In genomic region chr20:47379433-47380150, GRCh38 we compare ENCODE assay signal across 1 cellular context.
TF ChIP-seq lines count a peak whose summit lies in the region.

No MANE protein-coding gene starts in this region.

TF ChIP-seq in K562, 482 proteins besides CTCF, POLR2A, EP300 and RAD21 (continued from another document and continues in another):
- TF ChIP-seq ZNF583 (CRISPR knock-in tag; IDR thresholded peaks at IDR 0.05) (no peak), ZBTB7A (IDR thresholded peaks at IDR 0.05; ENCODE audit: borderline replicate concordance, control insufficient read depth, low read depth, low read length) (no peak), CTBP1 (IDR thresholded peaks at IDR 0.05; ENCODE audit: borderline replicate concordance) (peak; percentile 88), NR3C1 (CRISPR knock-in tag; IDR thresholded peaks at IDR 0.05) (no peak), NBN (IDR thresholded peaks at IDR 0.05; ENCODE audit: low read depth) (no peak), CBFA2T2 (conservative IDR thresholded peaks at IDR 0.05) (0 out of 2 replicates have a peak, but pooled peaks have one; percentile 24), FOSL1 (tag; conservative IDR thresholded peaks at IDR 0.05) (peak; percentile 77), MNT (conservative IDR thresholded peaks at IDR 0.05) (no peak), TEAD4 (IDR thresholded peaks at IDR 0.05; ENCODE audit: low read length) (peak; percentile 53; the same call in 1 of the 2 replicates), TEAD4 (CRISPR knock-in tag; IDR thresholded peaks at IDR 0.05; ENCODE audit: borderline replicate concordance) (no peak), POLR3G (IDR thresholded peaks at IDR 0.05; ENCODE audit: extremely low read depth, insufficient read length, insufficient replicate concordance) (no peak), TCF7L2 (IDR thresholded peaks at IDR 0.05; ENCODE audit: low read depth, low read length) (no peak), NR4A1 (CRISPR knock-in tag; IDR thresholded peaks at IDR 0.05) (no peak), NR4A1 (tag; IDR thresholded peaks at IDR 0.05) (no peak), RCOR1 (IDR thresholded peaks at IDR 0.05; ENCODE audit: borderline replicate concordance in 1 of 2, low read depth in 2 of 2, low read length in 2 of 2) (peak in 1 of 2 experiments; percentile 79; a peak in 1 of 4 replicates), MITF (IDR thresholded peaks at IDR 0.05) (no peak), ZBTB43 (CRISPR knock-in tag; IDR thresholded peaks at IDR 0.05) (no peak), FOXJ2 (tag; IDR thresholded peaks at IDR 0.05) (no peak), JUN (IDR thresholded peaks at IDR 0.05; ENCODE audit: borderline replicate concordance, low read depth, low read length) (peak; percentile 90), JUN (CRISPR knock-in tag; IDR thresholded peaks at IDR 0.05; ENCODE audit: borderline replicate concordance) (no peak), HMGXB4 (CRISPR knock-in tag; IDR thresholded peaks at IDR 0.05) (no peak), HMG20A (CRISPR knock-in tag; conservative IDR thresholded peaks at IDR 0.05) (no peak), HES1 (IDR thresholded peaks at IDR 0.05; ENCODE audit: low read depth) (no peak), ESRRA (IDR thresholded peaks at IDR 0.05; ENCODE audit: borderline replicate concordance, low read depth) (no peak), TOE1 (IDR thresholded peaks at IDR 0.05; ENCODE audit: borderline replicate concordance) (no peak), TOE1 (CRISPR knock-in tag; IDR thresholded peaks at IDR 0.05; ENCODE audit: borderline replicate concordance, low read depth) (no peak), ZBTB1 (CRISPR knock-in tag; IDR thresholded peaks at IDR 0.05; ENCODE audit: borderline replicate concordance, low read depth) (no peak), KHSRP (IDR thresholded peaks at IDR 0.05) (no peak), ZFP1 (CRISPR knock-in tag; IDR thresholded peaks at IDR 0.05) (no peak), ELK1 (CRISPR knock-in tag; IDR thresholded peaks at IDR 0.05) (no peak), MLLT1 (IDR thresholded peaks at IDR 0.05) (no peak), REST (CRISPR knock-in tag; IDR thresholded peaks at IDR 0.05; ENCODE audit: low read depth) (no peak), ZNF561 (CRISPR knock-in tag; conservative IDR thresholded peaks at IDR 0.05) (no peak), ZNF12 (CRISPR knock-in tag; IDR thresholded peaks at IDR 0.05) (no peak), MTF1 (CRISPR knock-in tag; IDR thresholded peaks at IDR 0.05; ENCODE audit: borderline replicate concordance) (no peak), E2F4 (CRISPR knock-in tag; IDR thresholded peaks at IDR 0.05; ENCODE audit: low read depth) (no peak), ZNF3 (CRISPR knock-in tag; IDR thresholded peaks at IDR 0.05) (no peak), ZZZ3 (IDR thresholded peaks at IDR 0.05) (no peak), CREB5 (CRISPR knock-in tag; IDR thresholded peaks at IDR 0.05) (no peak), ZFPM2 (CRISPR knock-in tag; IDR thresholded peaks at IDR 0.05) (no peak), LCOR (CRISPR knock-in tag; IDR thresholded peaks at IDR 0.05) (peak; percentile 85), KLF1 (tag; IDR thresholded peaks at IDR 0.05) (no peak), TAF7 (tag; IDR thresholded peaks at IDR 0.05) (no peak), FOXK1 (CRISPR knock-in tag; IDR thresholded peaks at IDR 0.05; ENCODE audit: borderline replicate concordance) (no peak), NKRF (IDR thresholded peaks at IDR 0.05; ENCODE audit: borderline replicate concordance) (no peak), PHF21A (IDR thresholded peaks at IDR 0.05; ENCODE audit: borderline replicate concordance, low read depth) (no peak), HMG20B (CRISPR knock-in tag; IDR thresholded peaks at IDR 0.05) (no peak)
